ENCODE assay signal across 1 cellular context in the genomic region with DNA sequence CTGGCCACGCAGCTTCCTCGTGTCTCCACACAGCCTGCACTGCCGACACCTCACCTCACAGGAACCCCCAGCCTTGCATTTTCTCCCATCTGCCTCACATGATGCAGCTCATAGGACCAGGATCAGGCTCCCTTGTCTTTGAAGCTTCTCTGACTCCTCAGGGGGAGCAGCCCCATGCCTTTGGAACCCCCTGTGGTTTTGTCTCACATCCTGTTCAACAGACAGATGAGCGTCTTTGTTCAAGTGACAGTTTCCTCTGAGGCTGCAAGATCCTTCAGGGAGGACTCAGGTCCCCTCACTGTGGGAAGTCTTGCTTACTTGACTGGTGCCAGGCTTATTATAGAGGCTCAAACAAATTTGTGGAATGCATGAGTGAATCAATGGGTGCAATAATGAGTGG.
TF ChIP-seq lines count a peak whose summit lies in the region.

No MANE protein-coding gene starts in this region.

TF ChIP-seq in IMR-90, 13 proteins besides CTCF, POLR2A, EP300 and RAD21:
- TF ChIP-seq RFX5 (IDR thresholded peaks at IDR 0.05; ENCODE audit: low read depth, low read length) = no peak
- TF ChIP-seq CEBPB (IDR thresholded peaks at IDR 0.05; ENCODE audit: low read depth, low read length) = no peak
- no peak for TF ChIP-seq MXI1 (IDR thresholded peaks at IDR 0.05; ENCODE audit: borderline replicate concordance, low read depth, low read length)
- no peak for TF ChIP-seq BHLHE40 (IDR thresholded peaks at IDR 0.05; ENCODE audit: low read depth, low read length)
- TF ChIP-seq FOS (IDR thresholded peaks at IDR 0.05; ENCODE audit: low read depth, low read length) = no peak
- TF ChIP-seq, protein P1, sequence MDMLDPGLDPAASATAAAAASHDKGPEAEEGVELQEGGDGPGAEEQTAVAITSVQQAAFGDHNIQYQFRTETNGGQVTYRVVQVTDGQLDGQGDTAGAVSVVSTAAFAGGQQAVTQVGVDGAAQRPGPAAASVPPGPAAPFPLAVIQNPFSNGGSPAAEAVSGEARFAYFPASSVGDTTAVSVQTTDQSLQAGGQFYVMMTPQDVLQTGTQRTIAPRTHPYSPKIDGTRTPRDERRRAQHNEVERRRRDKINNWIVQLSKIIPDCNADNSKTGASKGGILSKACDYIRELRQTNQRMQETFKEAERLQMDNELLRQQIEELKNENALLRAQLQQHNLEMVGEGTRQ (IDR thresholded peaks at IDR 0.05; ENCODE audit: low read depth, low read length) = no peak
- TF ChIP-seq NFE2L2 (IDR thresholded peaks at IDR 0.05; ENCODE audit: low read depth, low read length) = no peak
- TF ChIP-seq, protein P2, sequence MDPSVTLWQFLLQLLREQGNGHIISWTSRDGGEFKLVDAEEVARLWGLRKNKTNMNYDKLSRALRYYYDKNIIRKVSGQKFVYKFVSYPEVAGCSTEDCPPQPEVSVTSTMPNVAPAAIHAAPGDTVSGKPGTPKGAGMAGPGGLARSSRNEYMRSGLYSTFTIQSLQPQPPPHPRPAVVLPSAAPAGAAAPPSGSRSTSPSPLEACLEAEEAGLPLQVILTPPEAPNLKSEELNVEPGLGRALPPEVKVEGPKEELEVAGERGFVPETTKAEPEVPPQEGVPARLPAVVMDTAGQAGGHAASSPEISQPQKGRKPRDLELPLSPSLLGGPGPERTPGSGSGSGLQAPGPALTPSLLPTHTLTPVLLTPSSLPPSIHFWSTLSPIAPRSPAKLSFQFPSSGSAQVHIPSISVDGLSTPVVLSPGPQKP (IDR thresholded peaks at IDR 0.05; ENCODE audit: borderline replicate concordance, low read depth, low read length) = no peak
- no peak for TF ChIP-seq SMC3 (IDR thresholded peaks at IDR 0.05; ENCODE audit: low read depth, low read length)
- TF ChIP-seq MAZ (IDR thresholded peaks at IDR 0.05; ENCODE audit: borderline replicate concordance, low read depth, low read length) = no peak
